Comparison of ENCODE assay signal across 8 cellular contexts in genomic region chr12:112418248-112418595, GRCh38. TPM values are rescaled to one million over a fixed set of nuclear protein-coding genes. Genes with fewer than 3 reads are reported as not detected.
DNase-seq lines count a peak whose midpoint lies in the region; ATAC-seq and TF ChIP-seq lines count a peak whose summit lies in the region.

No MANE protein-coding gene starts in this region.

- in situ Hi-C loops in transverse colon (cut with MboI; ENCODE audit: low pct_ligation_motif_present in 1 of 4, low pct_unique_long_range_greater_than_20kb in 1 of 4, low sequenced_read_pairs in 3 of 4), result no loop called here

- TF ChIP-seq CTCF in left lung (IDR thresholded peaks at IDR 0.05) (no peak), transverse colon (IDR thresholded peaks at IDR 0.05) (no peak)

- peak overlapping the region; percentile 86 to 95 for H3K4me3 ChIP-seq in left lung
- peak overlapping the region; percentile 75 to 98 (median 88) for H3K4me3 ChIP-seq in transverse colon

- H3K9me3 Mint-ChIP-seq in activated naive CD4-positive, alpha-beta T cell treated with anti-CD3 and anti-CD28 coated beads, Interleukin-2, amount 10 ng/mL, durations not matched to agents 7 days and 5 days, result no peaks in the 10 kb centered on the region
- H3K9me3 Mint-ChIP-seq in activated naive CD8-positive, alpha-beta T cell treated with anti-CD3 and anti-CD28 coated beads, Interleukin-2, amount 50 U/mL, for 24 hours, result no peaks in the 10 kb centered on the region

- H3K27ac ChIP-seq in left lung (peak overlapping the region; percentile 96 to 98), transverse colon (peak overlapping the region; percentile 93 to 100 (median 97))

- ATAC-seq in activated naive CD8-positive, alpha-beta T cell treated with anti-CD3 and anti-CD28 coated beads, Interleukin-2, amount 50 U/mL, for 24 hours, result no peak
- ATAC-seq in left lung, result no peak
- no peak for ATAC-seq in GM18498 (IDR thresholded peaks at IDR 0.05; ENCODE audit: unreplicated experiment)

- peak overlapping the region; percentile 88 for H3K27ac Mint-ChIP-seq in activated naive CD4-positive, alpha-beta T cell treated with anti-CD3 and anti-CD28 coated beads, Interleukin-2, amount 10 ng/mL, durations not matched to agents 7 days and 5 days
- peak overlapping the region; percentile 97 for H3K27ac Mint-ChIP-seq in activated naive CD8-positive, alpha-beta T cell treated with anti-CD3 and anti-CD28 coated beads, Interleukin-2, amount 50 U/mL, for 24 hours

- H3K4me1 Mint-ChIP-seq in activated naive CD4-positive, alpha-beta T cell treated with anti-CD3 and anti-CD28 coated beads, Interleukin-2, amount 10 ng/mL, durations not matched to agents 7 days and 5 days, result peaks cover 37% of the 10 kb centered on the region
- peaks cover 44% of the 10 kb centered on the region for H3K4me1 Mint-ChIP-seq in activated naive CD8-positive, alpha-beta T cell treated with anti-CD3 and anti-CD28 coated beads, Interleukin-2, amount 50 U/mL, for 24 hours

- H3K4me1 ChIP-seq in left lung, result peaks cover 6 to 46% of the 10 kb centered on the region in 2 donors
- peaks cover 6 to 35% (median 23%) of the 10 kb centered on the region in 4 donors for H3K4me1 ChIP-seq in transverse colon

- no peaks in the 10 kb centered on the region for H3K36me3 ChIP-seq in left lung
- H3K36me3 ChIP-seq in transverse colon, result no peaks in the 10 kb centered on the region

- H3K27me3 Mint-ChIP-seq in activated naive CD4-positive, alpha-beta T cell treated with anti-CD3 and anti-CD28 coated beads, Interleukin-2, amount 10 ng/mL, durations not matched to agents 7 days and 5 days, result peaks cover 4% of the 10 kb centered on the region
- H3K27me3 Mint-ChIP-seq in activated naive CD8-positive, alpha-beta T cell treated with anti-CD3 and anti-CD28 coated beads, Interleukin-2, amount 50 U/mL, for 24 hours, result no peaks in the 10 kb centered on the region

- no peak for DNase-seq in activated naive CD4-positive, alpha-beta T cell treated with anti-CD3 and anti-CD28 coated beads, Interleukin-2, amount 10 ng/mL, durations not matched to agents 7 days and 5 days
- no peak for DNase-seq in activated naive CD4-positive, alpha-beta T cell treated with anti-CD3 and anti-CD28 coated beads, Interleukin-2, amount 50 U/mL, for 16 hours
- DNase-seq in activated naive CD8-positive, alpha-beta T cell treated with anti-CD3 and anti-CD28 coated beads, Interleukin-2, amount 50 U/mL, for 24 hours, result no peak
- DNase-seq in left lung (no peak), transverse colon (no peak), Ammon's horn (ENCODE audit: low spot score) (no peak), SW480 (ENCODE audit: low spot score) (no peak)

- H3K36me3 Mint-ChIP-seq in activated naive CD4-positive, alpha-beta T cell treated with anti-CD3 and anti-CD28 coated beads, Interleukin-2, amount 10 ng/mL, durations not matched to agents 7 days and 5 days, result peaks cover 2% of the 10 kb centered on the region
- peaks cover 26% of the 10 kb centered on the region for H3K36me3 Mint-ChIP-seq in activated naive CD8-positive, alpha-beta T cell treated with anti-CD3 and anti-CD28 coated beads, Interleukin-2, amount 50 U/mL, for 24 hours (ENCODE audit: low read depth)

- 0 to 5% methylated on average over 3 to 21 of the region's 21 CpGs for WGBS in transverse colon (ENCODE audit: low coverage in 1 of 2), 2 donors

- CTCF ChIA-PET in activated naive CD4-positive, alpha-beta T cell treated with anti-CD3 and anti-CD28 coated beads, Interleukin-2, amount 10 ng/mL, durations not matched to agents 7 days and 5 days (lab: Charles Lee), result interaction anchor here (0.8 kb wide), 1 partner anchor 8 kb away, joined by 3 read pairs; no protein-coding TSS in a partner anchor

- peak overlapping the region; percentile 80 for H3K4me3 Mint-ChIP-seq in activated naive CD4-positive, alpha-beta T cell treated with anti-CD3 and anti-CD28 coated beads, Interleukin-2, amount 10 ng/mL, durations not matched to agents 7 days and 5 days
- peak overlapping the region; percentile 94 for H3K4me3 Mint-ChIP-seq in activated naive CD8-positive, alpha-beta T cell treated with anti-CD3 and anti-CD28 coated beads, Interleukin-2, amount 50 U/mL, for 24 hours

- intact Hi-C loops in left lung (cut with DNase I), result no loop called here
- intact Hi-C loops in transverse colon (cut with DNase I; ENCODE audit: low total_unique reads), result no loop called here

- no peak for TF ChIP-seq POLR2A in transverse colon (IDR thresholded peaks at IDR 0.05)

- no peaks in the 10 kb centered on the region for H3K27me3 ChIP-seq in left lung
- no peaks in the 10 kb centered on the region for H3K27me3 ChIP-seq in transverse colon

- no peak for TF ChIP-seq EP300 in transverse colon (IDR thresholded peaks at IDR 0.05; ENCODE audit: low read depth)

- H3K9me3 ChIP-seq in left lung (no peaks in the 10 kb centered on the region), transverse colon (no peaks in the 10 kb centered on the region)

RNA-seq across cellular contexts. Expression of gene PTPN11, which starts 0.5 kb away (rescaled TPM):
- total RNA-seq in left lung (100 to 1,000 TPM; 100 to 118 TPM), transverse colon (10 to 100 TPM; 46.4 to 56.7 (median 50.3) TPM)

RNA-seq across cellular contexts. Expression of gene RPL6, which starts 8.8 kb away (rescaled TPM):
- total RNA-seq in left lung (1,000 to 10,000 TPM in 1 of 2 donors, 100 to 1,000 TPM in 1; 954 to 1,106 TPM), transverse colon (1,000 to 10,000 TPM in 1 of 4 donors, 100 to 1,000 TPM in 3; 361 to 1,162 (median 790) TPM)

RNA-seq across cellular contexts. Expression of gene HECTD4, which starts 36.0 kb away (rescaled TPM):
- total RNA-seq in left lung (10 to 100 TPM; 41.3 to 51.4 TPM), transverse colon (100 to 1,000 TPM in 2 of 4 donors, 10 to 100 TPM in 2; 52.6 to 171 (median 121) TPM)
